In genomic region chr12:95700316-95700785, GRCh38 we compare ENCODE assay signal across 1 cellular context.
TF ChIP-seq lines count a peak whose summit lies in the region.

No MANE protein-coding gene starts in this region.

TF ChIP-seq in GM23338, 12 proteins besides CTCF, POLR2A, EP300 and RAD21 (continued from another document):
- TF ChIP-seq STAT1 (IDR thresholded peaks at IDR 0.05; ENCODE audit: unreplicated experiment) (no peak), ZNF462 (CRISPR knock-in tag; IDR thresholded peaks at IDR 0.05) (no peak), POLR2AphosphoS5 (IDR thresholded peaks at IDR 0.05; ENCODE audit: low read depth) (no peak), EZH2phosphoT487 (IDR thresholded peaks at IDR 0.05; ENCODE audit: unreplicated experiment) (no peak), ZNF114 (CRISPR knock-in tag; IDR thresholded peaks at IDR 0.05) (no peak), ZNF331 (CRISPR knock-in tag; IDR thresholded peaks at IDR 0.05; ENCODE audit: low read depth) (no peak), NANOG (IDR thresholded peaks at IDR 0.05; ENCODE audit: borderline replicate concordance) (no peak), ETS1 (IDR thresholded peaks at IDR 0.05) (no peak)
